27 cellular contexts compared by ENCODE assay signal in genomic region chr2:150264442-150264841, GRCh38.
"Had no signal": no experiment of that assay in that cellular context is flagged by ENCODE, and none has a peak within 500 bp of the region (broad histone marks: within the 10 kb centered on the region; RNA-seq: fewer than 3 reads in every experiment).

No MANE protein-coding gene starts in this region.

- H3K27ac Mint-ChIP-seq: dendritic cell treated with granulocyte-macrophage colony-stimulating factor and Interleukin-4, amounts not matched to agents 40 ng/mL and 50 ng/mL, for 4 days; effector memory CD8-positive, alpha-beta T cell; endodermal cell; mesothelial cell of epicardium; naive B cell; naive thymus-derived CD8-positive, alpha-beta T cell had no signal

- H3K27ac ChIP-seq: colonic mucosa, epithelial cell of prostate, esophagus squamous epithelium, gastrocnemius medialis, heart right ventricle, left lung, lower lobe of right lung had no signal

- H3K9me3 ChIP-seq: colonic mucosa, esophagus squamous epithelium, gastrocnemius medialis, lower lobe of right lung, mucosa of descending colon had no signal

- H3K4me1 Mint-ChIP-seq: mesothelial cell of epicardium; naive B cell; naive thymus-derived CD8-positive, alpha-beta T cell had no signal

- H3K4me3 Mint-ChIP-seq: dendritic cell treated with granulocyte-macrophage colony-stimulating factor and Interleukin-4, amounts not matched to agents 40 ng/mL and 50 ng/mL, for 4 days; effector memory CD8-positive, alpha-beta T cell; endodermal cell; mesothelial cell of epicardium; naive B cell; naive thymus-derived CD8-positive, alpha-beta T cell had no signal

- H3K27me3 ChIP-seq: colonic mucosa, esophagus squamous epithelium, gastrocnemius medialis, heart right ventricle, left lung had no signal

- H3K27me3 Mint-ChIP-seq: dendritic cell treated with granulocyte-macrophage colony-stimulating factor and Interleukin-4, amounts not matched to agents 40 ng/mL and 50 ng/mL, for 4 days; effector memory CD8-positive, alpha-beta T cell; naive B cell; naive thymus-derived CD8-positive, alpha-beta T cell had no signal

- H3K36me3 ChIP-seq: colonic mucosa, esophagus squamous epithelium, gastrocnemius medialis, heart right ventricle, left lung, lower lobe of right lung had no signal

- H3K36me3 Mint-ChIP-seq: naive B cell; naive thymus-derived CD8-positive, alpha-beta T cell had no signal

- DNase-seq: colonic mucosa; cortex of kidney; effector CD8-positive, alpha-beta T cell; effector memory CD8-positive, alpha-beta T cell; endodermal cell; erythroblast; esophagus squamous epithelium; foreskin fibroblast; foreskin melanocyte; gastrocnemius medialis; glutamatergic neuron; head of caudate nucleus; heart right ventricle; hippocampal formation; left cardiac atrium; left lung; left ventricle myocardium superior; lower lobe of right lung; mucosa of descending colon; naive B cell; naive thymus-derived CD8-positive, alpha-beta T cell had no signal

- H3K4me1 ChIP-seq: colonic mucosa, gastrocnemius medialis, heart right ventricle, left lung, lower lobe of right lung had no signal

- FAIRE-seq: endometrium, islet of Langerhans, keratinocyte had no signal

- H3K4me3 ChIP-seq: colonic mucosa, esophagus squamous epithelium, gastrocnemius medialis, heart right ventricle, left lung, lower lobe of right lung, mucosa of descending colon had no signal
